1 cellular context compared by ENCODE assay signal in the genomic region with DNA sequence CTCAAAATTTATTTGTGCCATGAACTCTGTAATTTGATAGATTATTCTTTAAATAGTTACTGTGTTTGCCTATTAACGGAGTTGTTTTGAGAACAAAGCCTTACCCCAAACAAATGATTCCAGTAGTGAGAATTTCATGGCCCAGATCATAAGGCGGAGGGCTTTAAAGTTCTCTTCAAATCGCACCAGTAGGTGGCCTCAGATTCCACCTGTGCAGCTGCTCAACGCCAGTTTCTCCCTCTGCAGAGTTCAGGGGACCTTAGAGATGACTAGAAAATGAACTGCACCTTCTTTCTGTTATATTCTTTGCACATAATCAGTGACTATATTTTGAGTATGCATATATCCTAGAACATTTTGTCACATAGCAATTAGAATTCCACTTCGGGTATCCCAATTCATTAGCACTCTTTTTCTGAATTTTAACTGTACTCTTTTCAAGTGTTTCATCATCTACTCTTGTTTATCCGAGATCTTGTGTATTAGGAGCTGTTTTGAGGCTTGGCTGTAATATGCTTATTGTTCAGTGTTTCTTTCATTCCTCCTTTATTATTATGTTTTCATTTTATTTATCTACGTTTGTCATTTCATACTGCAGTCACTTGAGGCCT.
TF ChIP-seq lines count a peak whose summit lies in the region.

No MANE protein-coding gene starts in this region.

TF ChIP-seq in WTC11, 78 proteins besides CTCF, POLR2A, EP300 and RAD21 (continued from another document):
- TF ChIP-seq, protein P1, sequence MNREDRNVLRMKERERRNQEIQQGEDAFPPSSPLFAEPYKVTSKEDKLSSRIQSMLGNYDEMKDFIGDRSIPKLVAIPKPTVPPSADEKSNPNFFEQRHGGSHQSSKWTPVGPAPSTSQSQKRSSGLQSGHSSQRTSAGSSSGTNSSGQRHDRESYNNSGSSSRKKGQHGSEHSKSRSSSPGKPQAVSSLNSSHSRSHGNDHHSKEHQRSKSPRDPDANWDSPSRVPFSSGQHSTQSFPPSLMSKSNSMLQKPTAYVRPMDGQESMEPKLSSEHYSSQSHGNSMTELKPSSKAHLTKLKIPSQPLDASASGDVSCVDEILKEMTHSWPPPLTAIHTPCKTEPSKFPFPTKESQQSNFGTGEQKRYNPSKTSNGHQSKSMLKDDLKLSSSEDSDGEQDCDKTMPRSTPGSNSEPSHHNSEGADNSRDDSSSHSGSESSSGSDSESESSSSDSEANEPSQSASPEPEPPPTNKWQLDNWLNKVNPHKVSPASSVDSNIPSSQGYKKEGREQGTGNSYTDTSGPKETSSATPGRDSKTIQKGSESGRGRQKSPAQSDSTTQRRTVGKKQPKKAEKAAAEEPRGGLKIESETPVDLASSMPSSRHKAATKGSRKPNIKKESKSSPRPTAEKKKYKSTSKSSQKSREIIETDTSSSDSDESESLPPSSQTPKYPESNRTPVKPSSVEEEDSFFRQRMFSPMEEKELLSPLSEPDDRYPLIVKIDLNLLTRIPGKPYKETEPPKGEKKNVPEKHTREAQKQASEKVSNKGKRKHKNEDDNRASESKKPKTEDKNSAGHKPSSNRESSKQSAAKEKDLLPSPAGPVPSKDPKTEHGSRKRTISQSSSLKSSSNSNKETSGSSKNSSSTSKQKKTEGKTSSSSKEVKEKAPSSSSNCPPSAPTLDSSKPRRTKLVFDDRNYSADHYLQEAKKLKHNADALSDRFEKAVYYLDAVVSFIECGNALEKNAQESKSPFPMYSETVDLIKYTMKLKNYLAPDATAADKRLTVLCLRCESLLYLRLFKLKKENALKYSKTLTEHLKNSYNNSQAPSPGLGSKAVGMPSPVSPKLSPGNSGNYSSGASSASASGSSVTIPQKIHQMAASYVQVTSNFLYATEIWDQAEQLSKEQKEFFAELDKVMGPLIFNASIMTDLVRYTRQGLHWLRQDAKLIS (CRISPR knock-in tag; IDR thresholded peaks at IDR 0.05; ENCODE audit: borderline replicate concordance), result no peak
TF ChIP-seq in WTC11: peak in this region for 0.
